In genomic region chr1:247331526-247332214, GRCh38 we compare ENCODE assay signal across 8 cellular contexts. TPM values are rescaled to one million over a fixed set of nuclear protein-coding genes. Genes with fewer than 3 reads are reported as not detected.
DNase-seq lines count a peak whose midpoint lies in the region; ATAC-seq, FAIRE-seq and TF ChIP-seq lines count a peak whose summit lies in the region.

TSS of gene ZNF496 (minus strand) at chr1:247331867. CDS start at chr1:247329578, 2,289 bp downstream.

- H3K4me2 ChIP-seq in KMS-11: peak within 1 kb of the TSS; percentile 99
- peak within 1 kb of the TSS; percentile 92 for H3K4me2 ChIP-seq in neural cell (ENCODE audit: low read length)

- H3K36me3 ChIP-seq in KMS-11 (ENCODE audit: insufficient read depth) (no peaks in the 10 kb centered on the region), neural cell (ENCODE audit: insufficient read depth, low read length) (no peaks in the 10 kb centered on the region)

- peak; percentile 62 for ATAC-seq in GM21786 (IDR thresholded peaks at IDR 0.05; ENCODE audit: unreplicated experiment)

- H3F3A ChIP-seq in neural cell (ENCODE audit: insufficient read depth, low read length, poor library complexity, severe bottlenecking): no peaks in the 10 kb centered on the region

- H2AFZ ChIP-seq in KMS-11 (ENCODE audit: low read depth) (peak within 1 kb of the TSS; percentile 85), neural cell (ENCODE audit: low read depth, low read length) (peak within 1 kb of the TSS; percentile 66)

- peak; percentile 89 for DNase-seq in Daoy (ENCODE audit: low read depth)
- DNase-seq in RCC 7860 (ENCODE audit: low spot score): peak; percentile 66
- DNase-seq in activated gamma-delta T cell (lab: John Stamatoyannopoulos, UW): peak; percentile 39
- peak; percentile 90 for DNase-seq in fibroblast of villous mesenchyme (ENCODE audit: low read depth)

- no peaks in the 10 kb centered on the region for H3K9me2 ChIP-seq in neural cell (ENCODE audit: insufficient read depth, low read length)

- TF ChIP-seq RAD21 in neural cell (conservative IDR thresholded peaks at IDR 0.05): no peak

- no peak for TF ChIP-seq CTCF in KMS-11 (conservative IDR thresholded peaks at IDR 0.05; ENCODE audit: low read depth, low read length)
- no peak for TF ChIP-seq CTCF in fibroblast of villous mesenchyme (IDR thresholded peaks at IDR 0.05; ENCODE audit: insufficient read depth, low read depth, low read length)
- TF ChIP-seq CTCF in neural cell (IDR thresholded peaks at IDR 0.05; ENCODE audit: poor library complexity, severe bottlenecking): no peak
- no peak for TF ChIP-seq CTCF in subcutaneous adipose tissue (IDR thresholded peaks at IDR 0.05; ENCODE audit: low read depth)

- no peaks in the 10 kb centered on the region for H3K9me3 ChIP-seq in neural cell (ENCODE audit: low read length)

- H3K27ac ChIP-seq in KMS-11 (peak within 1 kb of the TSS; percentile 65), neural cell (ENCODE audit: low read length) (peak within 1 kb of the TSS; percentile 90)

- peaks cover 10% of the 10 kb centered on the region for H3K4me1 ChIP-seq in KMS-11 (ENCODE audit: low read depth, poor library complexity, severe bottlenecking)

- FAIRE-seq in RCC 7860 (lab: Jason Lieb, UNC): no peak

- TF ChIP-seq EP300 in neural cell (conservative IDR thresholded peaks at IDR 0.05; ENCODE audit: poor library complexity, severe bottlenecking): no peak

- no peaks in the 10 kb centered on the region for H4K20me1 ChIP-seq in KMS-11 (ENCODE audit: insufficient read depth)
- H4K20me1 ChIP-seq in neural cell (ENCODE audit: insufficient read depth): no peaks in the 10 kb centered on the region

- H3K9ac ChIP-seq in KMS-11: peak within 1 kb of the TSS; percentile 83
- peak within 1 kb of the TSS; percentile 98 for H3K9ac ChIP-seq in neural cell (ENCODE audit: low read length)

- H3K79me2 ChIP-seq in KMS-11 (ENCODE audit: insufficient read depth, low read depth): peaks cover 20% of the 10 kb centered on the region
- H3K79me2 ChIP-seq in neural cell (replicated peaks; ENCODE audit: insufficient read depth, low read length): peaks cover 32% of the 10 kb centered on the region

- H3K4me3 ChIP-seq in KMS-11 (IDR thresholded peaks at IDR 0.05; ENCODE audit: insufficient read depth, low read depth, low read length) (peak within 1 kb of the TSS; percentile 83), fibroblast of villous mesenchyme (ENCODE audit: low read depth, low read length) (peak within 1 kb of the TSS; percentile 79), neural cell (ENCODE audit: low read length) (peak within 1 kb of the TSS; percentile 94)

- H3K27me3 ChIP-seq in KMS-11 (ENCODE audit: insufficient read depth, low read depth): no peaks in the 10 kb centered on the region
- no peaks in the 10 kb centered on the region for H3K27me3 ChIP-seq in neural cell (ENCODE audit: insufficient read depth, low read depth, low read length)

TF ChIP-seq in neural cell, 6 proteins besides CTCF, POLR2A, EP300 and RAD21:
- TF ChIP-seq REST (IDR thresholded peaks at IDR 0.05; ENCODE audit: borderline replicate concordance): peak; percentile 1
- TF ChIP-seq TAF1 (IDR thresholded peaks at IDR 0.05; ENCODE audit: low read depth): no peak
- TF ChIP-seq SMC3 (conservative IDR thresholded peaks at IDR 0.05; ENCODE audit: poor library complexity): no peak
- no peak for TF ChIP-seq EZH2 (IDR thresholded peaks at IDR 0.05; ENCODE audit: borderline replicate concordance, insufficient read depth, low read length, poor library complexity, severe bottlenecking)

RNA-seq across cellular contexts. Expression of gene ZNF496, which starts in this region (rescaled TPM):
- 22.1 and 36.4 TPM in 2 replicates for total RNA-seq in Daoy (2014; rRNA removed; shearing (Covaris generic))
- total RNA-seq in fibroblast of villous mesenchyme (19.4 and 27.4 TPM in 2 replicates), subcutaneous adipose tissue (10 to 100 TPM in 3 of 4 donors, 1 to 10 TPM in 1; 8.8 to 48.0 (median 29.8) TPM)
- polyA plus RNA-seq in neural cell: 23.0 and 25.2 TPM in 2 replicates
- 28.2 and 30.2 TPM in 2 replicates for polyA minus RNA-seq in neural cell

Comparison
In these comparisons a context has a peak if more than half of its experiments do, and no peak if none do; other contexts are left out.
1. Peak in every context shown above with its lines: DNase-seq, ATAC-seq, H3K4me3 ChIP-seq and H3K27ac ChIP-seq.
2. DNase-seq: peak in every context shown above with its lines; median percentile 90 in fibroblast of villous mesenchyme; 89 in Daoy; 66 in RCC 7860; 39 in activated gamma-delta T cell.